17 cellular contexts compared by ENCODE assay signal in genomic region chr5:135535420-135535819, GRCh38. TPM values are rescaled to one million over a fixed set of nuclear protein-coding genes. Genes with fewer than 3 reads are reported as not detected.
DNase-seq lines count a peak whose midpoint lies in the region; ATAC-seq and TF ChIP-seq lines count a peak whose summit lies in the region.
"Had no signal": no experiment of that assay in that cellular context is flagged by ENCODE, and none has a peak within 500 bp of the region (broad histone marks: within the 10 kb centered on the region; RNA-seq: fewer than 3 reads in every experiment).

No MANE protein-coding gene starts in this region.

- no peak overlapping the region for H2AFZ ChIP-seq in GM23248

- TF ChIP-seq CTCF in RWPE2 (IDR thresholded peaks at IDR 0.05; ENCODE audit: poor library complexity, severe bottlenecking) (no peak), esophagus squamous epithelium (IDR thresholded peaks at IDR 0.05) (no peak), psoas muscle (IDR thresholded peaks at IDR 0.05) (no peak)

- H3K27ac ChIP-seq in GM23248: no peak overlapping the region
- H3K27ac ChIP-seq in RWPE2 (ENCODE audit: poor library complexity, severe bottlenecking): no peak overlapping the region
- no peak overlapping the region for H3K27ac ChIP-seq in esophagus squamous epithelium
- H3K27ac ChIP-seq in psoas muscle: no peak overlapping the region
- no peak overlapping the region for H3K27ac ChIP-seq in effector memory CD4-positive, alpha-beta T cell (ENCODE audit: insufficient read depth, low read length, poor library complexity, severe bottlenecking)
- H3K27ac ChIP-seq: sigmoid colon had no signal

- H3K36me3 ChIP-seq in GM23248 (ENCODE audit: low read depth): no peaks in the 10 kb centered on the region
- no peaks in the 10 kb centered on the region for H3K36me3 ChIP-seq in RWPE2 (ENCODE audit: low read depth)
- no peaks in the 10 kb centered on the region for H3K36me3 ChIP-seq in esophagus squamous epithelium
- H3K36me3 ChIP-seq in psoas muscle (ENCODE audit: insufficient read depth in 1 of 2, low read depth in 1 of 2): no peaks in the 10 kb centered on the region
- no peaks in the 10 kb centered on the region for H3K36me3 ChIP-seq in effector memory CD4-positive, alpha-beta T cell (ENCODE audit: control insufficient read depth, insufficient read depth, low read length)
- H3K36me3 ChIP-seq: HAP-1, sigmoid colon had no signal

- H3K9me3 ChIP-seq in GM23248 (ENCODE audit: low read depth): no peaks in the 10 kb centered on the region
- no peaks in the 10 kb centered on the region for H3K9me3 ChIP-seq in RWPE2 (ENCODE audit: severe bottlenecking)
- no peaks in the 10 kb centered on the region for H3K9me3 ChIP-seq in esophagus squamous epithelium
- H3K9me3 ChIP-seq in psoas muscle: no peaks in the 10 kb centered on the region
- H3K9me3 ChIP-seq in effector memory CD4-positive, alpha-beta T cell (ENCODE audit: control insufficient read depth, low read length): no peaks in the 10 kb centered on the region
- H3K9me3 ChIP-seq: HAP-1 had no signal

- no peaks in the 10 kb centered on the region for H4K20me1 ChIP-seq in GM23248 (ENCODE audit: insufficient read depth)

- no peaks in the 10 kb centered on the region for H3K9me2 ChIP-seq in GM23248 (ENCODE audit: insufficient read depth)

- intact Hi-C loops in esophagus squamous epithelium (cut with DNase I): no loop called here
- intact Hi-C loops in psoas muscle (cut with DNase I): no loop called here

- no peaks in the 10 kb centered on the region for H3K79me2 ChIP-seq in GM23248 (ENCODE audit: insufficient read depth)

- no peak overlapping the region for H3K4me3 ChIP-seq in GM23248
- peak overlapping the region; percentile 11 for H3K4me3 ChIP-seq in RWPE2 (ENCODE audit: severe bottlenecking)
- peak overlapping the region; percentile 5 to 54 (median 25) for H3K4me3 ChIP-seq in esophagus squamous epithelium
- H3K4me3 ChIP-seq in psoas muscle: peak overlapping the region; percentile 54
- H3K4me3 ChIP-seq in effector memory CD4-positive, alpha-beta T cell (ENCODE audit: insufficient read depth, low read depth, low read length, poor library complexity, severe bottlenecking): no peak overlapping the region
- H3K4me3 ChIP-seq: HAP-1 had no signal

- in situ Hi-C loops in GM23248 (cut with MboI): no loop called here

- H3K27me3 ChIP-seq in GM23248 (replicated peaks; ENCODE audit: insufficient read depth): peaks cover 81% of the 10 kb centered on the region
- peaks cover 48% of the 10 kb centered on the region for H3K27me3 ChIP-seq in RWPE2 (ENCODE audit: insufficient read depth, poor library complexity, severe bottlenecking)
- H3K27me3 ChIP-seq in esophagus squamous epithelium: peaks cover 11 to 100% (median 15%) of the 10 kb centered on the region in 4 donors
- H3K27me3 ChIP-seq in psoas muscle (ENCODE audit: insufficient read depth in 3 of 3, low read length in 2 of 3): peaks cover 6 to 87% (median 30%) of the 10 kb centered on the region in 3 donors
- peaks cover 21% of the 10 kb centered on the region for H3K27me3 ChIP-seq in effector memory CD4-positive, alpha-beta T cell (replicated peaks; ENCODE audit: control insufficient read depth, insufficient read depth, low read length, poor library complexity, severe bottlenecking)

- H3K9ac ChIP-seq in GM23248: no peak overlapping the region

- no peak overlapping the region for H3K4me2 ChIP-seq in GM23248 (ENCODE audit: unreplicated experiment)

- peak; percentile 31; the same call in 2 of the 3 replicates for ATAC-seq in RWPE2 (ENCODE audit: low read depth)
- ATAC-seq in psoas muscle: no peak
- ATAC-seq in GM18868 (IDR thresholded peaks at IDR 0.05; ENCODE audit: unreplicated experiment): no peak

- H3F3A ChIP-seq in GM23248 (ENCODE audit: insufficient read depth): no peaks in the 10 kb centered on the region

- DNase-seq in GM23248 (peak; percentile 21), RWPE2 (ENCODE audit: low spot score) (no peak), esophagus squamous epithelium (lab: John Stamatoyannopoulos, UW) (no peak), psoas muscle (no peak), DMS153 (lab: John Stamatoyannopoulos, UW) (no peak)
- no peak for DNase-seq in effector memory CD4-positive, alpha-beta T cell
- DNase-seq: activated CD4-positive, alpha-beta memory T cell treated with anti-CD3 and anti-CD28 coated beads, Interleukin-2, amount 10 ng/mL, durations not matched to agents 7 days and 5 days; NCI-H1092 treated with DMSO at 0.1 percent for 48 hours; SHP77 treated with DMSO at 0.1 percent for 48 hours; sigmoid colon; stimulated activated CD4-positive, alpha-beta T cell treated with anti-CD3 and anti-CD28 coated beads, Interleukin-4, amount 100 ng/mL, for 4 hours had no signal

- H3K4me1 ChIP-seq in GM23248 (ENCODE audit: insufficient read depth): no peaks in the 10 kb centered on the region
- no peaks in the 10 kb centered on the region for H3K4me1 ChIP-seq in RWPE2 (ENCODE audit: insufficient read depth, poor library complexity, severe bottlenecking)
- peaks cover 12 to 27% (median 12%) of the 10 kb centered on the region in 3 donors for H3K4me1 ChIP-seq in esophagus squamous epithelium
- H3K4me1 ChIP-seq in psoas muscle: peaks cover 9% of the 10 kb centered on the region
- H3K4me1 ChIP-seq in effector memory CD4-positive, alpha-beta T cell (ENCODE audit: control insufficient read depth, insufficient read depth, low read length, poor library complexity, severe bottlenecking): no peaks in the 10 kb centered on the region
- H3K4me1 ChIP-seq: HAP-1 had no signal

- WGBS in GM23248 (ENCODE audit: low coverage in 1 of 2, low lambda C conversion rate in 2 of 2, missing lambda C conversion rate in 2 of 2), 2 experiments: 3 to 4% methylated on average over 30 to 44 of the region's 44 CpGs
- no CpG with 5 or more reads among the region's 44 CpGs for WGBS in esophagus squamous epithelium, 2 donors
- 1 to 2% (median 1%) methylated on average over 40 to 44 of the region's 44 CpGs for whole genome bisulfite sequencing in psoas muscle, 3 donors

- no peak for TF ChIP-seq POLR2A in esophagus squamous epithelium (IDR thresholded peaks at IDR 0.05)

RNA-seq across cellular contexts. Expression of gene NEUROG1, which starts 0.3 kb away (rescaled TPM):
- not detected in 2 replicates for total RNA-seq in GM23248 (2014; rRNA removed; shearing (Covaris generic))
- polyA plus RNA-seq in GM23248 (2016; fragmentation: Nextera tagmentation; extraction: Ambion mirVana) (not detected in 2 replicates), psoas muscle (not detected)
- total RNA-seq in esophagus squamous epithelium (not detected), psoas muscle (not detected)
- total RNA-seq: activated CD4-positive, alpha-beta memory T cell treated with anti-CD3 and anti-CD28 coated beads, Interleukin-2, amount 10 ng/mL, durations not matched to agents 7 days and 5 days; dermis blood vessel endothelial cell; sigmoid colon; ureter had no signal
- polyA plus RNA-seq: BJ, sigmoid colon had no signal

RNA-seq across cellular contexts. Expression of gene CXCL14, which starts 43.4 kb away (rescaled TPM):
- 1.3 TPM in 1 of 2 replicates, not detected in the other for total RNA-seq in GM23248 (2014; rRNA removed; shearing (Covaris generic))
- polyA plus RNA-seq in GM23248 (2016; fragmentation: Nextera tagmentation; extraction: Ambion mirVana) (0.63 and 0.88 TPM in 2 replicates), psoas muscle (10 to 100 TPM in 2 of 3 donors, 1 to 10 TPM in 1; 8.8 to 28.3 (median 21.0) TPM)
- total RNA-seq in esophagus squamous epithelium (100 to 1,000 TPM in 2 of 4 donors, 10 to 100 TPM in 2; 23.1 to 160 (median 95.4) TPM), psoas muscle (10 to 100 TPM in 3 of 4 donors, 1 to 10 TPM in 1; 2.6 to 28.9 (median 22.6) TPM)
- total RNA-seq: activated CD4-positive, alpha-beta memory T cell treated with anti-CD3 and anti-CD28 coated beads, Interleukin-2, amount 10 ng/mL, durations not matched to agents 7 days and 5 days; neural crest cell had no signal

Comparison
In these comparisons a context has a peak if more than half of its experiments do, and no peak if none do; other contexts are left out.
1. H3K4me3 ChIP-seq: peak in RWPE2 (single experiment), esophagus squamous epithelium (4 of 4) and psoas muscle (single experiment); none in GM23248 (single experiment) and effector memory CD4-positive, alpha-beta T cell (single experiment).